30 cellular contexts compared by ENCODE assay signal in the genomic region with DNA sequence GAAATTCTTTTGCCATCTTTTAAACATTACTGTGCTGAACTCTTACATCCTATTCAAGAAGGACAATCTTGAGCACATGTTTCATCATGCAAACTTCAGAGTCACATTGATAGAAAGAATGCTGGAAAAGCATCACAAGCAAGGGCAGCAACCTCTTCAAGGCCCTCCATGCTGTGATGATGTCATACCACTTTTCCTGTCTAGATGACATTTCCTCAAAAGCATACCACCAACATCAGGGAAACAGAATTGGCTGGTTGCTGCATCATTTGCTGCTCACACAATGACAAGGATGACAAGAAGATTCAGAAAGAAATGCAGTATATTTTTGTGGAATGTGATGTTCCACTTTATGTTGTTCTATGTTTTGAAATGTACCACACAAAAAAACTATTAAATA. TPM values are rescaled to one million over a fixed set of nuclear protein-coding genes. Genes with fewer than 3 reads are reported as not detected.
"Had no signal": no experiment of that assay in that cellular context is flagged by ENCODE, and none has a peak within 500 bp of the region (broad histone marks: within the 10 kb centered on the region; RNA-seq: fewer than 3 reads in every experiment).

No MANE protein-coding gene starts in this region.

- H3K36me3 ChIP-seq: esophagus squamous epithelium, heart right ventricle, left lung, ovary, spleen, thoracic aorta, transverse colon, upper lobe of right lung, vagina had no signal

- H3K4me3 ChIP-seq: esophagus squamous epithelium, heart right ventricle, left lung, ovary, psoas muscle, skin epidermis, spleen, thoracic aorta, transverse colon, upper lobe of right lung, vagina had no signal

- H3K36me3 Mint-ChIP-seq: naive thymus-derived CD8-positive, alpha-beta T cell; stimulated activated memory B cell treated with anti-CD40 and anti-IgM and Interleukin-4, amounts not matched to agents 10 μg/mL and 1 μg/mL and 100 μg/mL, for 72 hours had no signal

- H3K4me1 ChIP-seq: esophagus squamous epithelium, heart right ventricle, left lung, psoas muscle, spleen, transverse colon, upper lobe of right lung, vagina had no signal

- H3K27me3 ChIP-seq: esophagus squamous epithelium, left lung, ovary, spleen, transverse colon, upper lobe of right lung, vagina had no signal

- DNase-seq: cortex of kidney; effector memory CD8-positive, alpha-beta T cell; esophagus squamous epithelium; foreskin melanocyte; glutamatergic neuron; heart right ventricle; hippocampal formation; left cardiac atrium; left lung; mesenchymal stem cell; naive thymus-derived CD8-positive, alpha-beta T cell; nephron progenitor cell; occipital lobe; ovary; posterior cingulate gyrus; psoas muscle; right cardiac atrium; spleen; stimulated activated CD4-positive, alpha-beta T cell treated with anti-CD3 and anti-CD28 coated beads, Interleukin-4, amount 100 ng/mL, for 4 hours; transverse colon; upper lobe of right lung had no signal

- H3K27ac ChIP-seq: esophagus squamous epithelium, heart right ventricle, left lung, ovary, psoas muscle, skin epidermis, spleen, thoracic aorta, transverse colon, upper lobe of right lung, vagina had no signal

- H3K27ac Mint-ChIP-seq: effector memory CD8-positive, alpha-beta T cell; naive thymus-derived CD8-positive, alpha-beta T cell; nephron progenitor cell; stimulated activated memory B cell treated with anti-CD40 and anti-IgM and Interleukin-4, amounts not matched to agents 10 μg/mL and 1 μg/mL and 100 μg/mL, for 72 hours; stimulated activated naive CD8-positive, alpha-beta T cell treated with anti-CD3 and anti-CD28 coated beads, Interleukin-15, Interleukin-2, amounts not matched to agents 100 ng/mL and 50 ng/mL, for 24 hours had no signal

- H3K9me3 Mint-ChIP-seq: nephron progenitor cell; stimulated activated naive CD8-positive, alpha-beta T cell treated with anti-CD3 and anti-CD28 coated beads, Interleukin-15, Interleukin-2, amounts not matched to agents 100 ng/mL and 50 ng/mL, for 24 hours had no signal

- H3K27me3 Mint-ChIP-seq: effector memory CD8-positive, alpha-beta T cell; stimulated activated naive CD8-positive, alpha-beta T cell treated with anti-CD3 and anti-CD28 coated beads, Interleukin-15, Interleukin-2, amounts not matched to agents 100 ng/mL and 50 ng/mL, for 24 hours had no signal

- H3K4me1 Mint-ChIP-seq: naive thymus-derived CD8-positive, alpha-beta T cell; nephron progenitor cell; stimulated activated memory B cell treated with anti-CD40 and anti-IgM and Interleukin-4, amounts not matched to agents 10 μg/mL and 1 μg/mL and 100 μg/mL, for 72 hours had no signal

- H3K4me3 Mint-ChIP-seq: effector memory CD8-positive, alpha-beta T cell; naive thymus-derived CD8-positive, alpha-beta T cell; nephron progenitor cell; stimulated activated memory B cell treated with anti-CD40 and anti-IgM and Interleukin-4, amounts not matched to agents 10 μg/mL and 1 μg/mL and 100 μg/mL, for 72 hours; stimulated activated naive CD8-positive, alpha-beta T cell treated with anti-CD3 and anti-CD28 coated beads, Interleukin-15, Interleukin-2, amounts not matched to agents 100 ng/mL and 50 ng/mL, for 24 hours had no signal

- H3K9me3 ChIP-seq: esophagus squamous epithelium, ovary, psoas muscle, spleen, thoracic aorta, transverse colon, upper lobe of right lung, vagina had no signal

RNA-seq across cellular contexts. Expression of a gene that starts 37.6 kb away (rescaled TPM):
- total RNA-seq: dermis microvascular lymphatic vessel endothelial cell, kidney epithelial cell, lower leg skin, myocyte, thoracic aorta, vagina had no signal
